Comparison of ENCODE assay signal across 30 cellular contexts in the genomic region with DNA sequence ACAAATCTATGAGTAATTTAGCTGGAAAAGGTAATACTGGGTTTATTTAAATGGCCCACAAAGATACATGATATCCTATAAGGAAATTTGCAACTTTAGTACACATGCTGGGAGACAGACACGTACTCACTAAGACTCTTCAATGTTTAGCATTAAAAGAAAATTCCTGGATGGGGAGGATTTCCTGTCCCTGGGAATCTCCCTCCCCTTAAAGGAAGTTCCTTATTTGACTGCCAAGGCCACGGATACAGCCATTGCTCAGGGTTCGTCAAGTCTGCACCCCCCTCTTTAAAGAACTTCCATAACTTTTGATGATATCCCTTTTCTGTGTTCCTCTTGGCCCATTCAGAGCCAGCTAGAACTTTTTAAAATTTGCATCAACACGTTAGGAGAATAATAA.
"Had no signal": no experiment of that assay in that cellular context is flagged by ENCODE, and none has a peak within 500 bp of the region (broad histone marks: within the 10 kb centered on the region; RNA-seq: fewer than 3 reads in every experiment).

No MANE protein-coding gene starts in this region.

- H3K27me3 ChIP-seq: brain microvascular endothelial cell, dorsolateral prefrontal cortex, esophagus squamous epithelium had no signal

- H3K9me3 Mint-ChIP-seq: activated CD8-positive, alpha-beta T cell treated with anti-CD3 and anti-CD28 coated beads for 36 hours; activated T-cell treated with anti-CD3 and anti-CD28 coated beads, Interleukin-2, amount 50 U/mL, for 4 hours; activated T-helper 17 cell treated with anti-CD3 and anti-CD28 coated beads, Interleukin-2, amount 50 U/mL, for 72 hours; central memory CD8-positive, alpha-beta T cell; dendritic cell treated with granulocyte-macrophage colony-stimulating factor and Interleukin-4, amounts not matched to agents 40 ng/mL and 50 ng/mL, for 4 days; endodermal cell had no signal

- H3K36me3 Mint-ChIP-seq: activated naive CD8-positive, alpha-beta T cell had no signal

- DNase-seq: activated CD4-positive, alpha-beta T cell treated with anti-CD3 and anti-CD28 coated beads for 1 hour; activated CD4-positive, alpha-beta T cell treated with anti-CD3 and anti-CD28 coated beads for 48 hours; activated CD4-positive, alpha-beta T cell treated with anti-CD3 and anti-CD28 coated beads, Interleukin-2, amount 50 U/mL, for 1 hour; activated CD4-positive, alpha-beta T cell treated with anti-CD3 and anti-CD28 coated beads, Interleukin-2, amount 50 U/mL, for 48 hours; activated CD8-positive, alpha-beta memory T cell treated with anti-CD3 and anti-CD28 coated beads for 24 hours; activated CD8-positive, alpha-beta T cell treated with anti-CD3 and anti-CD28 coated beads for 36 hours; activated effector memory CD4-positive, alpha-beta T cell treated with Interleukin-2 at 50 U/mL for 16 hours; activated gamma-delta T cell treated with Interleukin-2 at 50 U/mL for 16 hours; activated naive CD4-positive, alpha-beta T cell treated with anti-CD3 and anti-CD28 coated beads, Interleukin-2, amount 50 U/mL, for 16 hours; activated naive CD4-positive, alpha-beta T cell treated with Interleukin-2 at 50 U/mL for 16 hours; activated T-cell treated with anti-CD3 and anti-CD28 coated beads, Interleukin-2, amount 50 U/mL, for 4 hours; amniotic stem cell; anterior cingulate cortex; brain microvascular endothelial cell; dorsolateral prefrontal cortex; effector memory CD4-positive, alpha-beta T cell; endodermal cell; esophagus squamous epithelium; foreskin fibroblast; head of caudate nucleus; T-helper 2 cell had no signal

- H3K4me1 ChIP-seq: esophagus squamous epithelium had no signal

- ATAC-seq: activated CD8-positive, alpha-beta T cell treated with anti-CD3 and anti-CD28 coated beads for 36 hours; activated T-cell treated with anti-CD3 and anti-CD28 coated beads, Interleukin-2, amount 50 U/mL, for 4 hours; activated T-helper 17 cell treated with anti-CD3 and anti-CD28 coated beads, Interleukin-2, amount 50 U/mL, for 72 hours had no signal

- H3K27ac ChIP-seq: brain microvascular endothelial cell, coronary artery, dorsolateral prefrontal cortex, epithelial cell of prostate, esophagus squamous epithelium had no signal

- FAIRE-seq: astrocyte, bronchial epithelial cell, frontal cortex had no signal

- H3K27ac Mint-ChIP-seq: activated CD8-positive, alpha-beta T cell treated with anti-CD3 and anti-CD28 coated beads for 36 hours; activated naive CD8-positive, alpha-beta T cell; activated T-helper 17 cell treated with anti-CD3 and anti-CD28 coated beads, Interleukin-2, amount 50 U/mL, for 72 hours; dendritic cell treated with granulocyte-macrophage colony-stimulating factor and Interleukin-4, amounts not matched to agents 40 ng/mL and 50 ng/mL, for 4 days; endodermal cell had no signal

- H3K36me3 ChIP-seq: brain microvascular endothelial cell, esophagus squamous epithelium had no signal

- H3K4me3 ChIP-seq: coronary artery, dorsolateral prefrontal cortex, esophagus squamous epithelium had no signal

- H3K27me3 Mint-ChIP-seq: activated naive CD8-positive, alpha-beta T cell; activated T-helper 17 cell treated with anti-CD3 and anti-CD28 coated beads, Interleukin-2, amount 50 U/mL, for 72 hours; dendritic cell treated with granulocyte-macrophage colony-stimulating factor and Interleukin-4, amounts not matched to agents 40 ng/mL and 50 ng/mL, for 4 days had no signal

- H3K4me1 Mint-ChIP-seq: activated T-helper 17 cell treated with anti-CD3 and anti-CD28 coated beads, Interleukin-2, amount 50 U/mL, for 72 hours; central memory CD8-positive, alpha-beta T cell; endodermal cell had no signal

- H3K4me3 Mint-ChIP-seq: activated CD8-positive, alpha-beta T cell treated with anti-CD3 and anti-CD28 coated beads for 36 hours; activated naive CD8-positive, alpha-beta T cell; activated T-cell treated with anti-CD3 and anti-CD28 coated beads, Interleukin-2, amount 50 U/mL, for 4 hours; activated T-helper 17 cell treated with anti-CD3 and anti-CD28 coated beads, Interleukin-2, amount 50 U/mL, for 72 hours; central memory CD8-positive, alpha-beta T cell; dendritic cell treated with granulocyte-macrophage colony-stimulating factor and Interleukin-4, amounts not matched to agents 40 ng/mL and 50 ng/mL, for 4 days; endodermal cell had no signal
